8 cellular contexts compared by ENCODE assay signal in genomic region chr2:108837198-108837597, GRCh38.
"Had no signal": no experiment of that assay in that cellular context is flagged by ENCODE, and none has a peak within 500 bp of the region (broad histone marks: within the 10 kb centered on the region; RNA-seq: fewer than 3 reads in every experiment).

No MANE protein-coding gene starts in this region.

- FAIRE-seq: H1, H54 had no signal

- H2AFZ ChIP-seq: GM23338 had no signal

- H3K4me2 ChIP-seq: GM23338 had no signal

- H3K4me3 ChIP-seq: GM23338 had no signal

- DNase-seq: H9, HCEC 1CT, IMR-90, KBM-7 had no signal

- H3K27ac ChIP-seq: HL-60 had no signal

- ATAC-seq: GM23338 had no signal
